8 cellular contexts compared by ENCODE assay signal in the genomic region with DNA sequence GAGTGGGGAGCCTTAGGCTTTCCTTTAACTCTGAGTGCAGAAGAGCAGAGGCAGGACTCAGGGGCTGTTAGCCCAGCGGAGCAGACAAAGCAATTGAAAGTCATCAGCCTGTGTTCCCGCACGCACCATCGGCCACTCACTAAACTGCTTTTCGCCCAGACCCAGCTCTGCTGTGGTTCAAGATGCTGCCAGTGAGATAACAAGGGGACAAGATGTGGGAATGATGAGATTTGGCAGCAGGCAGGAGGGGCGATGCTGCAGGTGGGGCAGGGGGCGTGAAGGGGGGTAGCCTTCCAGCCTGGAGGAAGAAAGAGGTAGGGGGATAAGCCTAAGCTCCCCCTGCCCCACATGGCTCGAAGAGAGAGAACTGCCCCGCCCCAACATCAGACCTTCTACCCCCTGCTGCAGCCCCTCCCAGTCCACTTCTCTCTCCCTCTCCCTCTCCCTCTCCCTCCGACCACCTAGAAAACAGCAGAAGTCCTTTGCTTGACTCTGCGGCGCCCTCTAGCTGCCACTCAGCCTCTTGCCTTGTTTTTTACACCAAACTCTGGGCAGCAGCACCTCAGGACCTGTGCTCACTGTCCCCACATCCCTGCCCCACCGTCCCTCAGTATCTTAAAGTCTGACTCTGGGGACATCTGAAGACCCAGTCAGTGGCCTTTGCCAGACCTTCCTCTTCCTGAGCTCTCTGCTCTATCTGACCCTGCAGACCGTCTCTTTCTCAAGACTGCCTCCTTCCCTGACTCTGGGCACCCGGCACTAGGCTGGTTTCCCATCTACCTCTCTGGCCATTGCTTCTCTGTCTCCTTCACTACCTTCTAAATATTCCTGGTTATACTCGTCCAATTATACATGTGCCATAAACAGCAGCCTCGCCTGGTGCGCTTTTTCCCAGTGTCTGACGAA.
DNase-seq lines count a peak whose midpoint lies in the region; ATAC-seq and TF ChIP-seq lines count a peak whose summit lies in the region.

No MANE protein-coding gene starts in this region.

- ATAC-seq in GM23338 = peak; percentile 83
- peak; percentile 48 for ATAC-seq in effector memory CD8-positive, alpha-beta T cell (replicated peaks)
- no peak for ATAC-seq in GM19463 (IDR thresholded peaks at IDR 0.05; ENCODE audit: unreplicated experiment)

- no peak overlapping the region for H2AFZ ChIP-seq in GM23338

- H3K27me3 Mint-ChIP-seq in GM23338 (ENCODE audit: insufficient read depth, low read depth, poor library complexity) = peaks cover 8% of the 10 kb centered on the region
- H3K27me3 Mint-ChIP-seq in effector memory CD8-positive, alpha-beta T cell = peaks cover 32 to 58% of the 10 kb centered on the region in 2 donors

- H3K79me2 ChIP-seq in GM23338 (replicated peaks; ENCODE audit: insufficient read depth) = no peaks in the 10 kb centered on the region

- H3F3A ChIP-seq in GM23338 (replicated peaks; ENCODE audit: low read depth) = no peaks in the 10 kb centered on the region

- no peak overlapping the region for H3K4me3 ChIP-seq in GM23338

- no peaks in the 10 kb centered on the region for H3K36me3 ChIP-seq in GM23338 (ENCODE audit: insufficient read depth)

- H3K27me3 ChIP-seq in GM23338 (ENCODE audit: insufficient read depth) = no peaks in the 10 kb centered on the region

- peak; percentile 90 for TF ChIP-seq CTCF in AG09319 (IDR thresholded peaks at IDR 0.05; ENCODE audit: low read depth, low read length)
- peak; percentile 83 to 95 for TF ChIP-seq CTCF in GM23338 (conservative IDR thresholded peaks at IDR 0.05; ENCODE audit: low read depth in 2 of 2)

- peaks cover 54% of the 10 kb centered on the region for H3K4me1 Mint-ChIP-seq in GM23338
- peaks cover 0 to 2% of the 10 kb centered on the region in 2 donors for H3K4me1 Mint-ChIP-seq in effector memory CD8-positive, alpha-beta T cell (ENCODE audit: low read depth in 2 of 2)

- no peak overlapping the region for H3K27ac ChIP-seq in GM23338 (ENCODE audit: low read depth)

- no peak overlapping the region; the same call in 2 of the 3 replicates for H3K4me3 Mint-ChIP-seq in GM23338
- no peak overlapping the region for H3K4me3 Mint-ChIP-seq in effector memory CD8-positive, alpha-beta T cell

- H3K9me2 ChIP-seq in GM23338 (ENCODE audit: insufficient read depth) = no peaks in the 10 kb centered on the region

- no peaks in the 10 kb centered on the region for H3K36me3 Mint-ChIP-seq in GM23338 (ENCODE audit: low read depth)
- no peaks in the 10 kb centered on the region for H3K36me3 Mint-ChIP-seq in effector memory CD8-positive, alpha-beta T cell (ENCODE audit: insufficient read depth)

- peak; percentile 25 for DNase-seq in AG09319 (ENCODE audit: extremely low read depth, low read depth)
- peak; percentile 96 for DNase-seq in GM23338 (ENCODE audit: low spot score)
- peak; percentile 88 for DNase-seq in NCI-H82 (lab: John Stamatoyannopoulos, UW)
- DNase-seq in activated CD8-positive, alpha-beta memory T cell treated with anti-CD3 and anti-CD28 coated beads for 48 hours (ENCODE audit: low read depth in 2 of 3, low spot score in 2 of 3) = peak; percentile 30 to 55 (median 41)
- peak; percentile 53 to 54 (median 53) for DNase-seq in effector memory CD8-positive, alpha-beta T cell
- peak; percentile 92 for DNase-seq in mesenteric fat pad (ENCODE audit: low spot score)
- DNase-seq in stimulated activated CD8-positive, alpha-beta memory T cell treated with anti-CD3 and anti-CD28 coated beads, Interleukin-4, amount 100 ng/mL, for 24 hours (ENCODE audit: low read depth) = peak; percentile 58

- H3K27ac Mint-ChIP-seq in GM23338 = no peak overlapping the region
- H3K27ac Mint-ChIP-seq in effector memory CD8-positive, alpha-beta T cell = no peak overlapping the region

- no peak overlapping the region for H3K4me2 ChIP-seq in GM23338

- H3K4me1 ChIP-seq in GM23338 (ENCODE audit: insufficient read depth) = no peaks in the 10 kb centered on the region; the same call in 1 of the 2 replicates

- no peaks in the 10 kb centered on the region for H4K20me1 ChIP-seq in GM23338 (replicated peaks; ENCODE audit: insufficient read depth)

- no peaks in the 10 kb centered on the region; the same call in 2 of the 3 replicates for H3K9me3 Mint-ChIP-seq in GM23338
- no peaks in the 10 kb centered on the region for H3K9me3 Mint-ChIP-seq in effector memory CD8-positive, alpha-beta T cell

TF ChIP-seq in GM23338, 12 proteins besides CTCF, POLR2A, EP300 and RAD21 (continues in another document):
- TF ChIP-seq ETS1 (IDR thresholded peaks at IDR 0.05) (no peak), POLR2AphosphoS5 (IDR thresholded peaks at IDR 0.05; ENCODE audit: low read depth) (no peak), EZH2phosphoT487 (IDR thresholded peaks at IDR 0.05; ENCODE audit: unreplicated experiment) (no peak), ZNF114 (CRISPR knock-in tag; IDR thresholded peaks at IDR 0.05) (no peak), CREB1 (CRISPR knock-in tag; IDR thresholded peaks at IDR 0.05; ENCODE audit: low read depth) (no peak)
- TF ChIP-seq, protein P1, sequence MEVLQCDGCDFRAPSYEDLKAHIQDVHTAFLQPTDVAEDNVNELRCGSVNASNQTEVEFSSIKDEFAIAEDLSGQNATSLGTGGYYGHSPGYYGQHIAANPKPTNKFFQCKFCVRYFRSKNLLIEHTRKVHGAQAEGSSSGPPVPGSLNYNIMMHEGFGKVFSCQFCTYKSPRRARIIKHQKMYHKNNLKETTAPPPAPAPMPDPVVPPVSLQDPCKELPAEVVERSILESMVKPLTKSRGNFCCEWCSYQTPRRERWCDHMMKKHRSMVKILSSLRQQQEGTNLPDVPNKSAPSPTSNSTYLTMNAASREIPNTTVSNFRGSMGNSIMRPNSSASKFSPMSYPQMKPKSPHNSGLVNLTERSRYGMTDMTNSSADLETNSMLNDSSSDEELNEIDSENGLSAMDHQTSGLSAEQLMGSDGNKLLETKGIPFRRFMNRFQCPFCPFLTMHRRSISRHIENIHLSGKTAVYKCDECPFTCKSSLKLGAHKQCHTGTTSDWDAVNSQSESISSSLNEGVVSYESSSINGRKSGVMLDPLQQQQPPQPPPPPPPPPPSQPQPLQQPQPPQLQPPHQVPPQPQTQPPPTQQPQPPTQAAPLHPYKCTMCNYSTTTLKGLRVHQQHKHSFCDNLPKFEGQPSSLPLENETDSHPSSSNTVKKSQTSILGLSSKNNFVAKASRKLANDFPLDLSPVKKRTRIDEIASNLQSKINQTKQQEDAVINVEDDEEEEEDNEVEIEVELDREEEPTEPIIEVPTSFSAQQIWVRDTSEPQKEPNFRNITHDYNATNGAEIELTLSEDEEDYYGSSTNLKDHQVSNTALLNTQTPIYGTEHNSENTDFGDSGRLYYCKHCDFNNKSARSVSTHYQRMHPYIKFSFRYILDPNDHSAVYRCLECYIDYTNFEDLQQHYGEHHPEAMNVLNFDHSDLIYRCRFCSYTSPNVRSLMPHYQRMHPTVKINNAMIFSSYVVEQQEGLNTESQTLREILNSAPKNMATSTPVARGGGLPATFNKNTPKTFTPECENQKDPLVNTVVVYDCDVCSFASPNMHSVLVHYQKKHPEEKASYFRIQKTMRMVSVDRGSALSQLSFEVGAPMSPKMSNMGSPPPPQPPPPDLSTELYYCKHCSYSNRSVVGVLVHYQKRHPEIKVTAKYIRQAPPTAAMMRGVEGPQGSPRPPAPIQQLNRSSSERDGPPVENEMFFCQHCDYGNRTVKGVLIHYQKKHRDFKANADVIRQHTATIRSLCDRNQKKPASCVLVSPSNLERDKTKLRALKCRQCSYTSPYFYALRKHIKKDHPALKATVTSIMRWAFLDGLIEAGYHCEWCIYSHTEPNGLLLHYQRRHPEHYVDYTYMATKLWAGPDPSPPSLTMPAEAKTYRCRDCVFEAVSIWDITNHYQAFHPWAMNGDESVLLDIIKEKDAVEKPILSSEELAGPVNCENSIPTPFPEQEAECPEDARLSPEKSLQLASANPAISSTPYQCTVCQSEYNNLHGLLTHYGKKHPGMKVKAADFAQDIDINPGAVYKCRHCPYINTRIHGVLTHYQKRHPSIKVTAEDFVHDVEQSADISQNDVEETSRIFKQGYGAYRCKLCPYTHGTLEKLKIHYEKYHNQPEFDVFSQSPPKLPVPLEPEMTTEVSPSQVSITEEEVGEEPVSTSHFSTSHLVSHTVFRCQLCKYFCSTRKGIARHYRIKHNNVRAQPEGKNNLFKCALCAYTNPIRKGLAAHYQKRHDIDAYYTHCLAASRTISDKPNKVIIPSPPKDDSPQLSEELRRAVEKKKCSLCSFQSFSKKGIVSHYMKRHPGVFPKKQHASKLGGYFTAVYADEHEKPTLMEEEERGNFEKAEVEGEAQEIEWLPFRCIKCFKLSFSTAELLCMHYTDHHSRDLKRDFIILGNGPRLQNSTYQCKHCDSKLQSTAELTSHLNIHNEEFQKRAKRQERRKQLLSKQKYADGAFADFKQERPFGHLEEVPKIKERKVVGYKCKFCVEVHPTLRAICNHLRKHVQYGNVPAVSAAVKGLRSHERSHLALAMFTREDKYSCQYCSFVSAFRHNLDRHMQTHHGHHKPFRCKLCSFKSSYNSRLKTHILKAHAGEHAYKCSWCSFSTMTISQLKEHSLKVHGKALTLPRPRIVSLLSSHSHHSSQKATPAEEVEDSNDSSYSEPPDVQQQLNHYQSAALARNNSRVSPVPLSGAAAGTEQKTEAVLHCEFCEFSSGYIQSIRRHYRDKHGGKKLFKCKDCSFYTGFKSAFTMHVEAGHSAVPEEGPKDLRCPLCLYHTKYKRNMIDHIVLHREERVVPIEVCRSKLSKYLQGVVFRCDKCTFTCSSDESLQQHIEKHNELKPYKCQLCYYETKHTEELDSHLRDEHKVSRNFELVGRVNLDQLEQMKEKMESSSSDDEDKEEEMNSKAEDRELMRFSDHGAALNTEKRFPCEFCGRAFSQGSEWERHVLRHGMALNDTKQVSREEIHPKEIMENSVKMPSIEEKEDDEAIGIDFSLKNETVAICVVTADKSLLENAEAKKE (CRISPR knock-in tag; IDR thresholded peaks at IDR 0.05) = no peak

Comparison
In these comparisons a context has a peak if more than half of its experiments do, and no peak if none do; other contexts are left out.
1. DNase-seq: peak in every context shown above with its lines; median percentile 96 in GM23338; 92 in mesenteric fat pad; 88 in NCI-H82; 58 in stimulated activated CD8-positive, alpha-beta memory T cell treated with anti-CD3 and anti-CD28 coated beads, Interleukin-4, amount 100 ng/mL, for 24 hours; 53 in effector memory CD8-positive, alpha-beta T cell; 41 in activated CD8-positive, alpha-beta memory T cell treated with anti-CD3 and anti-CD28 coated beads for 48 hours; 25 in AG09319.